6 cellular contexts compared by ENCODE assay signal in genomic region chr12:113186033-113186365, GRCh38. TPM values are rescaled to one million over a fixed set of nuclear protein-coding genes. Genes with fewer than 3 reads are reported as not detected.
DNase-seq lines count a peak whose midpoint lies in the region; ATAC-seq and TF ChIP-seq lines count a peak whose summit lies in the region.

No MANE protein-coding gene starts in this region.

- H3K36me3 Mint-ChIP-seq in endothelial cell (ENCODE audit: low read depth, unreplicated experiment) = peaks cover 13% of the 10 kb centered on the region

- H3K27ac Mint-ChIP-seq in endothelial cell (ENCODE audit: unreplicated experiment) = no peak overlapping the region

- H3K4me1 ChIP-seq in spleen = peaks cover 19 to 61% (median 38%) of the 10 kb centered on the region in 6 donors

- no peaks in the 10 kb centered on the region for H3K9me3 Mint-ChIP-seq in endothelial cell (ENCODE audit: unreplicated experiment)

- TF ChIP-seq POLR2A in spleen (IDR thresholded peaks at IDR 0.05) = no peak

- 8 to 13% (median 11%) methylated on average over 11 of the region's 11 CpGs for WGBS in spleen, 5 donors

- peak overlapping the region in 7 of 8 donors; percentile 93 to 99 (median 96) for H3K27ac ChIP-seq in spleen

- H3K4me3 Mint-ChIP-seq in endothelial cell (ENCODE audit: unreplicated experiment) = peak overlapping the region; percentile 90

- H3K4me1 Mint-ChIP-seq in endothelial cell (ENCODE audit: unreplicated experiment) = peaks cover 11% of the 10 kb centered on the region

- in situ Hi-C loops in ACHN (cut with HindIII; ENCODE audit: low pct_ligation_motif_present, low pct_unique_long_range_greater_than_20kb, low sequenced_read_pairs) = no loop called here

- H3K9me3 ChIP-seq in spleen = no peaks in the 10 kb centered on the region

- DNase-seq in ACHN (peak; percentile 31), LNCaP clone FGC (ENCODE audit: low read depth) (no peak), endothelial cell (ENCODE audit: low spot score) (no peak), spleen (no peak), NCI-H187 treated with DMSO at 0.1 percent for 48 hours (lab: John Stamatoyannopoulos, UW) (no peak)

- H3K36me3 ChIP-seq in spleen = peaks cover 0 to 49% (median 14%) of the 10 kb centered on the region in 6 donors

- intact Hi-C loops in spleen (cut with DNase I; ENCODE audit: low total_unique reads) = no loop called here

- no peak for ATAC-seq in GM21367 (IDR thresholded peaks at IDR 0.05; ENCODE audit: unreplicated experiment)

- TF ChIP-seq CTCF in LNCaP clone FGC (IDR thresholded peaks at IDR 0.05; ENCODE audit: control insufficient read depth, extremely low read depth, insufficient read depth) (no peak), endothelial cell (IDR thresholded peaks at IDR 0.05; ENCODE audit: unreplicated experiment) (no peak), spleen (IDR thresholded peaks at IDR 0.05 in 8 of 11, conservative IDR thresholded peaks at IDR 0.05 in 3 of 11) (no peak)

- H3K4me3 ChIP-seq in LNCaP clone FGC (ENCODE audit: low read depth, low read length) (peak overlapping the region; percentile 88), spleen (peak overlapping the region; percentile 89 to 100 (median 100))

- H3K27me3 ChIP-seq in spleen (replicated peaks in 1 of 7) = no peaks in the 10 kb centered on the region

- H3K27me3 Mint-ChIP-seq in endothelial cell (ENCODE audit: unreplicated experiment) = peaks cover 3% of the 10 kb centered on the region

RNA-seq across cellular contexts. Expression of gene RITA1, which starts 0.5 kb away (rescaled TPM):
- total RNA-seq in endothelial cell (ENCODE audit: unreplicated experiment) = 11.7 TPM
- total RNA-seq in spleen = 10 to 100 TPM; 11.1 to 15.6 (median 11.9) TPM
- polyA plus RNA-seq in spleen = 10 to 100 TPM in 2 of 3 donors, 1 to 10 TPM in 1; 9.0 to 15.5 (median 13.0) TPM

RNA-seq across cellular contexts. Expression of gene DDX54, which starts 0.7 kb away (rescaled TPM):
- 47.5 TPM for total RNA-seq in endothelial cell (ENCODE audit: unreplicated experiment)
- 10 to 100 TPM; 44.4 to 73.1 (median 59.8) TPM for total RNA-seq in spleen
- 10 to 100 TPM; 47.9 to 80.3 (median 69.9) TPM for polyA plus RNA-seq in spleen

RNA-seq across cellular contexts. Expression of gene TPCN1, which starts 35.3 kb away (rescaled TPM):
- total RNA-seq in endothelial cell (ENCODE audit: unreplicated experiment) (8.4 TPM), spleen (10 to 100 TPM; 44.6 to 90.1 (median 51.9) TPM)
- polyA plus RNA-seq in spleen = 10 to 100 TPM; 15.5 to 28.9 (median 27.8) TPM

RNA-seq across cellular contexts. Expression of gene CFAP73, which starts 36.5 kb away (rescaled TPM):
- total RNA-seq in endothelial cell (ENCODE audit: unreplicated experiment) (not detected), spleen (not detected)
- under 1 TPM; 0.64 to 0.71 (median 0.70) TPM for polyA plus RNA-seq in spleen

RNA-seq across cellular contexts. Expression of gene RASAL1, which starts 50.4 kb away (rescaled TPM):
- total RNA-seq in endothelial cell (ENCODE audit: unreplicated experiment) (0.21 TPM), spleen (1 to 10 TPM in 1 of 7 donors, under 1 TPM in 4, not detected in 2; 0.13 to 1.7 (median 0.57) TPM)
- 1 to 10 TPM in 1 of 3 donors, under 1 TPM in 2; 0.58 to 1.1 (median 0.91) TPM for polyA plus RNA-seq in spleen
